8 cellular contexts compared by ENCODE assay signal in the genomic region with DNA sequence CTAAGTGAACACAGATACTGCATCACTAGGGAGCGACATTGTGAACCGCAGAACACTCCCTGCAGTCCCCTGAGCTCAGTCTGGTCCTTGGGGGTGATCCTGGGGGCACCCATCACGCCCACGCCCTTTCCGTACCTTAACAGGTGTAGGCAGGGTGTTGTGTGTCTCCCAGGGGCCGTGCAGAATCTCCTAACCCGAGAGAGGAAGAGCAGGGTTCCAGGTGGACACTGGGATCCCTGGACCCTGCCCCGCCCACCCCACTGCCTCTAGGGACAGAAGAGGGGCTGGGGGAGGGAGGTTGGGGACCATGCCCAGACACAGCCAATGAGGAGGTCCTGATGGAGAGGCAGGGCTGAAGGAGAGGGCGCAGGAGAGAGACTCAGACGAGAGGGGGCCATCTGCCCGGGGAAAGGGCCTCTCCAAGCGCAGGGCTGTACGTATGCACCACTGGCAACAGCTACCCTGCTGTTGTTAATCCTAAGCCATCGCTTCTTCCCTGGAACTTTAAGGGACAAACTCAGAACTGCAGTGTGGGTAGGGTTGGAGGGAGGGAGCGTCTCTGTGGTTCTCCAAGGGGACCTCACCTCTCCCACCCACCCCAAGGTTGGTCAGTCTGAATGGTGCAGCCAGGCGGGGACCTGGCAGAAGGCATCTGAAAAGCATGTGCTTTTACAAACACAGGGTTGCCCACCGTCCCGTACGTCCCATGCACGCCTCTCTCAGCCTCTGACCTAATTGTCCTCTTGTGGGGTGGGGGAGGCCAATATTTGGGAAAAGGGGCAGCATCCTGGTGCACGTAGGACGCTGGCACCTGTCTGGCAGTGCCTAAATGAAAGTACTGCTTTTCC. TPM values are rescaled to one million over a fixed set of nuclear protein-coding genes. Genes with fewer than 3 reads are reported as not detected.
DNase-seq lines count a peak whose midpoint lies in the region; ATAC-seq and TF ChIP-seq lines count a peak whose summit lies in the region.

No MANE protein-coding gene starts in this region.

- DNase-seq in GM06990 (ENCODE audit: extremely low read depth, insufficient read length) (peak; percentile 73), Panc1 (ENCODE audit: low read depth, low spot score) (no peak), anterior cingulate cortex (lab: John Stamatoyannopoulos, UW) (no peak), hepatic stellate cell (ENCODE audit: low spot score) (no peak), brain microvascular endothelial cell (no peak)
- DNase-seq in central memory CD8-positive, alpha-beta T cell (ENCODE audit: low spot score in 2 of 2), result peak in 1 of 2 donors; percentile 42

- peaks cover 7% of the 10 kb centered on the region for H3K36me3 ChIP-seq in GM06990 (ENCODE audit: control insufficient read depth, insufficient read depth, low read length)
- no peaks in the 10 kb centered on the region for H3K36me3 ChIP-seq in Panc1 (ENCODE audit: control insufficient read depth, insufficient read depth, low read length)
- no peaks in the 10 kb centered on the region for H3K36me3 ChIP-seq in brain microvascular endothelial cell (replicated peaks)

- in situ Hi-C loops in Panc1 (cut with HindIII; ENCODE audit: low pct_unique_long_range_greater_than_20kb, low sequenced_read_pairs), result no loop called here
- in situ Hi-C loops in brain microvascular endothelial cell (cut with HindIII; ENCODE audit: low pct_ligation_motif_present, low sequenced_read_pairs), result no loop called here

- no TSS peak for BruUV-seq in Panc1 (replicated peaks; lab: Mats Ljungman, UMichigan)

- no peaks in the 10 kb centered on the region for H3K9me3 ChIP-seq in Panc1 (ENCODE audit: control insufficient read depth, insufficient read depth, low read depth, low read length)

- peaks cover 46% of the 10 kb centered on the region for H3K36me3 Mint-ChIP-seq in central memory CD8-positive, alpha-beta T cell (ENCODE audit: insufficient read depth)
- H3K36me3 Mint-ChIP-seq in stimulated activated naive CD8-positive, alpha-beta T cell treated with anti-CD3 and anti-CD28 coated beads, Interleukin-15, Interleukin-2, amounts not matched to agents 100 ng/mL and 50 ng/mL, for 24 hours (ENCODE audit: low read depth), result no peaks in the 10 kb centered on the region

- H3K27ac ChIP-seq in Panc1 (ENCODE audit: low read length), result no peak overlapping the region
- H3K27ac ChIP-seq in brain microvascular endothelial cell, result no peak overlapping the region

- H3K27ac Mint-ChIP-seq in central memory CD8-positive, alpha-beta T cell (ENCODE audit: low read depth), result peak overlapping the region; percentile 98
- peak overlapping the region; percentile 89 for H3K27ac Mint-ChIP-seq in stimulated activated naive CD8-positive, alpha-beta T cell treated with anti-CD3 and anti-CD28 coated beads, Interleukin-15, Interleukin-2, amounts not matched to agents 100 ng/mL and 50 ng/mL, for 24 hours

- H3K27me3 ChIP-seq in GM06990 (replicated peaks; ENCODE audit: control insufficient read depth, insufficient read depth, low read length) (no peaks in the 10 kb centered on the region), Panc1 (ENCODE audit: control insufficient read depth, insufficient read depth, low read length) (no peaks in the 10 kb centered on the region), brain microvascular endothelial cell (replicated peaks) (no peaks in the 10 kb centered on the region)

- POLR2A ChIA-PET in Panc1 (lab: Charles Lee), result no interaction called here

- H3K4me1 ChIP-seq in Panc1 (ENCODE audit: control insufficient read depth, insufficient read depth, low read length), result no peaks in the 10 kb centered on the region

- peak overlapping the region; percentile 99 for H3K4me3 ChIP-seq in GM06990 (replicated peaks; ENCODE audit: low read depth, low read length)
- no peak overlapping the region for H3K4me3 ChIP-seq in Panc1 (ENCODE audit: low read depth in 2 of 2, low read length in 2 of 2)
- H3K4me3 ChIP-seq in brain microvascular endothelial cell (ENCODE audit: low read depth, low read length), result no peak overlapping the region

- TF ChIP-seq CTCF in GM06990 (IDR thresholded peaks at IDR 0.05; ENCODE audit: insufficient read depth, low read length, poor library complexity, severe bottlenecking), result no peak
- TF ChIP-seq CTCF in Panc1 (IDR thresholded peaks at IDR 0.05), result no peak
- TF ChIP-seq CTCF in brain microvascular endothelial cell (IDR thresholded peaks at IDR 0.05; ENCODE audit: low read depth, low read length, missing control alignments), result no peak

- H3K4me3 Mint-ChIP-seq in central memory CD8-positive, alpha-beta T cell, result peak overlapping the region; percentile 98
- peak overlapping the region; percentile 88 for H3K4me3 Mint-ChIP-seq in stimulated activated naive CD8-positive, alpha-beta T cell treated with anti-CD3 and anti-CD28 coated beads, Interleukin-15, Interleukin-2, amounts not matched to agents 100 ng/mL and 50 ng/mL, for 24 hours

- peaks cover 25% of the 10 kb centered on the region for H3K4me1 Mint-ChIP-seq in central memory CD8-positive, alpha-beta T cell
- H3K4me1 Mint-ChIP-seq in stimulated activated naive CD8-positive, alpha-beta T cell treated with anti-CD3 and anti-CD28 coated beads, Interleukin-15, Interleukin-2, amounts not matched to agents 100 ng/mL and 50 ng/mL, for 24 hours (ENCODE audit: low read depth), result peaks cover 33% of the 10 kb centered on the region

- H3K27me3 Mint-ChIP-seq in central memory CD8-positive, alpha-beta T cell, result no peaks in the 10 kb centered on the region
- H3K27me3 Mint-ChIP-seq in stimulated activated naive CD8-positive, alpha-beta T cell treated with anti-CD3 and anti-CD28 coated beads, Interleukin-15, Interleukin-2, amounts not matched to agents 100 ng/mL and 50 ng/mL, for 24 hours, result no peaks in the 10 kb centered on the region

- H3K9me3 Mint-ChIP-seq in central memory CD8-positive, alpha-beta T cell, result no peaks in the 10 kb centered on the region
- no peaks in the 10 kb centered on the region for H3K9me3 Mint-ChIP-seq in stimulated activated naive CD8-positive, alpha-beta T cell treated with anti-CD3 and anti-CD28 coated beads, Interleukin-15, Interleukin-2, amounts not matched to agents 100 ng/mL and 50 ng/mL, for 24 hours

- CTCF ChIA-PET in Panc1 (lab: Charles Lee), result no interaction called here

- intact Hi-C loops in Panc1 (cut with micrococcal nuclease; ENCODE audit: unreplicated experiment), result no loop called here

- ATAC-seq in HG02588 (IDR thresholded peaks at IDR 0.05; ENCODE audit: unreplicated experiment), result peak; percentile 16
- ATAC-seq in Panc1, result peak; percentile 51
- ATAC-seq in central memory CD8-positive, alpha-beta T cell (replicated peaks; ENCODE audit: extremely low read depth, poor library complexity, severe bottlenecking), result peak; percentile 18

RNA-seq across cellular contexts. Expression of a gene that starts 2.4 kb away (rescaled TPM):
- 0.18 TPM for total RNA-seq in Panc1 (2021; ENCODE audit: unreplicated experiment)
- not detected for polyA plus RNA-seq in Panc1 (2012; ENCODE audit: insufficient read length)

RNA-seq across cellular contexts. Expression of a gene that starts 56.9 kb away (rescaled TPM):
- total RNA-seq in Panc1 (2021; ENCODE audit: unreplicated experiment), result 22.1 TPM
- polyA plus RNA-seq in Panc1 (2012; ENCODE audit: insufficient read length), result 22.9 TPM
